In genomic region chr14:32509632-32510187, GRCh38 we compare ENCODE assay signal across 9 cellular contexts.
DNase-seq lines count a peak whose midpoint lies in the region; ATAC-seq and TF ChIP-seq lines count a peak whose summit lies in the region.
"Had no signal": no experiment of that assay in that cellular context is flagged by ENCODE, and none has a peak within 500 bp of the region (broad histone marks: within the 10 kb centered on the region; RNA-seq: fewer than 3 reads in every experiment).

No MANE protein-coding gene starts in this region.

- peak overlapping the region; percentile 27 for H3K9ac ChIP-seq in adipocyte (ENCODE audit: low read length)

- peak overlapping the region; percentile 83 for H3K27ac Mint-ChIP-seq in Calu3 (ENCODE audit: unreplicated experiment)

- CTCF ChIA-PET in Calu3 (lab: Charles Lee) = interaction anchor here (1.5 kb wide), 1 partner anchor 36 kb away, joined by 3 read pairs; no protein-coding TSS in a partner anchor

- H3K4me1 ChIP-seq in adipocyte (ENCODE audit: control insufficient read depth, insufficient read depth, low read length) (peaks cover 56% of the 10 kb centered on the region), heart right ventricle (peaks cover 3 to 68% (median 34%) of the 10 kb centered on the region in 9 donors), prostate gland (replicated peaks) (no peaks in the 10 kb centered on the region), vagina (peaks cover 5% of the 10 kb centered on the region)

- no peaks in the 10 kb centered on the region for H3K9me3 ChIP-seq in adipocyte (ENCODE audit: control insufficient read depth, low read length)
- no peaks in the 10 kb centered on the region for H3K9me3 ChIP-seq in heart right ventricle
- no peaks in the 10 kb centered on the region for H3K9me3 ChIP-seq in prostate gland
- no peaks in the 10 kb centered on the region for H3K9me3 ChIP-seq in vagina

- H3K9me3 Mint-ChIP-seq in Calu3 (ENCODE audit: low read depth, unreplicated experiment) = no peaks in the 10 kb centered on the region
- H3K9me3 Mint-ChIP-seq: central memory CD8-positive, alpha-beta T cell had no signal

- intact Hi-C loops in Calu3 (cut with micrococcal nuclease; ENCODE audit: unreplicated experiment) (loop anchor here (2.0 kb wide), 1 partner anchor 37 kb away; no protein-coding TSS in a partner anchor), heart right ventricle (cut with DNase I) (loop anchor here in 2 of 10 donors (5.0 kb wide), 1 partner anchor 37 kb away; no protein-coding TSS in a partner anchor), prostate gland (cut with DNase I) (loop anchor here (5.0 kb wide), 2 partner anchors 37 to 252 kb away; no protein-coding TSS in a partner anchor), vagina (cut with DNase I) (no loop called here)

- peaks cover 45% of the 10 kb centered on the region for H3K4me1 Mint-ChIP-seq in Calu3 (ENCODE audit: low read depth, unreplicated experiment)
- H3K4me1 Mint-ChIP-seq: central memory CD8-positive, alpha-beta T cell had no signal

- H3K36me3 ChIP-seq in adipocyte (ENCODE audit: control insufficient read depth, insufficient read depth, low read length, severe bottlenecking) = no peaks in the 10 kb centered on the region
- H3K36me3 ChIP-seq in heart right ventricle = no peaks in the 10 kb centered on the region
- no peaks in the 10 kb centered on the region for H3K36me3 ChIP-seq in prostate gland
- no peaks in the 10 kb centered on the region for H3K36me3 ChIP-seq in vagina

- H3K27me3 ChIP-seq in adipocyte (replicated peaks; ENCODE audit: control insufficient read depth, insufficient read depth, low read length) (no peaks in the 10 kb centered on the region), heart right ventricle (no peaks in the 10 kb centered on the region), prostate gland (replicated peaks; ENCODE audit: insufficient read depth) (no peaks in the 10 kb centered on the region), vagina (no peaks in the 10 kb centered on the region)

- TF ChIP-seq POLR2A in prostate gland (IDR thresholded peaks at IDR 0.05) (no peak), vagina (IDR thresholded peaks at IDR 0.05) (no peak)

- H3K36me3 Mint-ChIP-seq in Calu3 (ENCODE audit: insufficient read depth, unreplicated experiment) = peaks cover 6% of the 10 kb centered on the region

- 10 to 22% methylated on average over 10 of the region's 10 CpGs for WGBS in heart right ventricle, 2 donors
- 30% methylated on average over 10 of the region's 10 CpGs for WGBS in prostate gland

- no TSS peak for BruUV-seq in Calu3 (replicated peaks; lab: Mats Ljungman, UMichigan)

- TF ChIP-seq CTCF in Calu3 (IDR thresholded peaks at IDR 0.05; ENCODE audit: unreplicated experiment) = no peak
- no peak for TF ChIP-seq CTCF in heart right ventricle (IDR thresholded peaks at IDR 0.05)
- TF ChIP-seq CTCF in prostate gland (IDR thresholded peaks at IDR 0.05) = no peak
- TF ChIP-seq CTCF in vagina (IDR thresholded peaks at IDR 0.05) = no peak

- peak overlapping the region; percentile 62 to 91 (median 80) for H3K27ac ChIP-seq in heart right ventricle
- peak overlapping the region in 1 of 2 donors; percentile 21 for H3K27ac ChIP-seq in prostate gland
- no peak overlapping the region for H3K27ac ChIP-seq in vagina

- peak overlapping the region; percentile 54 for H3K4me3 Mint-ChIP-seq in Calu3 (ENCODE audit: low read depth, unreplicated experiment)
- H3K4me3 Mint-ChIP-seq: central memory CD8-positive, alpha-beta T cell had no signal

- peak overlapping the region; percentile 42 for H3K4me3 ChIP-seq in adipocyte (ENCODE audit: low read length)
- peak overlapping the region in 4 of 10 donors; percentile 6 to 33 (median 16) for H3K4me3 ChIP-seq in heart right ventricle
- no peak overlapping the region for H3K4me3 ChIP-seq in prostate gland
- H3K4me3 ChIP-seq in vagina = no peak overlapping the region

- ATAC-seq in heart right ventricle = peak; percentile 78 to 94 (median 89)
- no peak for ATAC-seq in HG02840 (IDR thresholded peaks at IDR 0.05; ENCODE audit: low FRiP score, unreplicated experiment)

- no peaks in the 10 kb centered on the region for H3K27me3 Mint-ChIP-seq in Calu3 (ENCODE audit: unreplicated experiment)
- H3K27me3 Mint-ChIP-seq: central memory CD8-positive, alpha-beta T cell had no signal

- DNase-seq in Calu3 (peak; percentile 41), adipocyte (ENCODE audit: low read depth) (peak; percentile 96), heart right ventricle (peak in 1 of 2 donors; percentile 69), prostate gland (ENCODE audit: low spot score) (peak; percentile 73), vagina (ENCODE audit: extremely low spot score in 2 of 2) (no peak), NCI-H1105 (lab: John Stamatoyannopoulos, UW) (no peak)
- no peak for DNase-seq in stimulated activated CD4-positive, alpha-beta T cell treated with anti-CD3 and anti-CD28 coated beads, Interleukin-2, amount 100 ng/mL, for 48 hours

Comparison
In these comparisons a context has a peak if more than half of its experiments do, and no peak if none do; other contexts are left out.
1. DNase-seq: peak in Calu3 (single experiment), adipocyte (single experiment) and prostate gland (single experiment); none in vagina (0 of 2), stimulated activated CD4-positive, alpha-beta T cell treated with anti-CD3 and anti-CD28 coated beads, Interleukin-2, amount 100 ng/mL, for 48 hours (0 of 2) and NCI-H1105 (single experiment).